Comparison of ENCODE assay signal across 26 cellular contexts in the genomic region with DNA sequence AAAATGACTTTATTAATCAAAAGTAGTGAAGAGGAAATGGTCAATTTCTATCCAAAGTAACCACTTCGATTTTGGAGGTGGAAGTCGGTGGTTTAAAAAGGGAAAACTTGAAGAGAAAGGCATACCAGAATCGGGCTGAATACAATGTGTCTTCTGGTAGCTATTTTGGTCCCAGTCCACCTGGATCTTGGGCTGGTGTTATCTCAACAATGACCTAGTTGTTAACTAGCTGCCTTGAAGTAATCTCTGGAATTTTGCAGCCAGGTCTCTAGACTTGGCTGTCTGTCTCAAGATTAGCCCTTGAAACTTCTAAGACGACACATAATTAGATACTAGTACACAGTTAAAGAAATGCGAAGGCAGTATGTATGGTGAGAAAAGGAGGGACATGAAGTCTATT.
"Had no signal": no experiment of that assay in that cellular context is flagged by ENCODE, and none has a peak within 500 bp of the region (broad histone marks: within the 10 kb centered on the region; RNA-seq: fewer than 3 reads in every experiment).

No MANE protein-coding gene starts in this region.

- H3K36me3 ChIP-seq: left ventricle myocardium inferior, pancreas, prostate gland, stomach, suprapubic skin, transverse colon, upper lobe of left lung, vagina had no signal

- H3K36me3 Mint-ChIP-seq: naive thymus-derived CD4-positive, alpha-beta T cell; stimulated activated naive B cell treated with anti-CD40 and anti-IgM and Interleukin-4, amounts not matched to agents 10 μg/mL and 1 μg/mL and 100 μg/mL, for 72 hours had no signal

- H3K27ac Mint-ChIP-seq: naive thymus-derived CD4-positive, alpha-beta T cell; natural killer cell treated with Interleukin-12 subunit alpha and Interleukin-12 subunit beta and Interleukin-15 and Interleukin-18, amount 100 ng/mL, for 72 hours; stimulated activated naive B cell treated with anti-CD40 and anti-IgM and Interleukin-4, amounts not matched to agents 10 μg/mL and 1 μg/mL and 100 μg/mL, for 72 hours had no signal

- H3K9me3 ChIP-seq: mucosa of descending colon, pancreas, prostate gland, stomach, suprapubic skin, transverse colon, upper lobe of left lung, vagina had no signal

- H3K27me3 ChIP-seq: pancreas, stomach, suprapubic skin, transverse colon, upper lobe of left lung, vagina had no signal

- H3K9me3 Mint-ChIP-seq: natural killer cell treated with Interleukin-12 subunit alpha and Interleukin-12 subunit beta and Interleukin-15 and Interleukin-18, amount 100 ng/mL, for 72 hours had no signal

- DNase-seq: hypothalamus; immature natural killer cell; left ventricle myocardium inferior; midbrain; mucosa of descending colon; naive thymus-derived CD4-positive, alpha-beta T cell; pancreas; posterior cingulate gyrus; retina; right cardiac atrium; stimulated activated CD4-positive, alpha-beta T cell treated with anti-CD3 and anti-CD28 coated beads, Interleukin-12 subunit alpha, Interleukin-12 subunit beta, amount 100 ng/mL, for 4 hours; stimulated activated CD4-positive, alpha-beta T cell treated with anti-CD3 and anti-CD28 coated beads, Interleukin-15, amount 100 ng/mL, for 24 hours; stimulated activated CD4-positive, alpha-beta T cell treated with anti-CD3 and anti-CD28 coated beads, Interleukin-2, amount 100 ng/mL, for 24 hours; stimulated activated CD4-positive, alpha-beta T cell treated with anti-CD3 and anti-CD28 coated beads, Interleukin-4, amount 100 ng/mL, for 1 hour; stimulated activated naive B cell treated with anti-CD40 and anti-IgM and Interleukin-4, amounts not matched to agents 10 μg/mL and 1 μg/mL and 100 μg/mL, for 72 hours; stimulated activated naive CD8-positive, alpha-beta T cell treated with anti-CD3 and anti-CD28 coated beads, Interleukin-15, Interleukin-2, amounts not matched to agents 100 U/mL and 50 U/mL, for 24 hours; stomach; transverse colon; upper lobe of left lung had no signal

- H3K27ac ChIP-seq: left ventricle myocardium inferior, pancreas, prostate gland, skin epidermis, stomach, suprapubic skin, transverse colon, upper lobe of left lung, vagina had no signal

- H3K27me3 Mint-ChIP-seq: naive thymus-derived CD4-positive, alpha-beta T cell; natural killer cell treated with Interleukin-12 subunit alpha and Interleukin-12 subunit beta and Interleukin-15 and Interleukin-18, amount 100 ng/mL, for 72 hours; stimulated activated naive B cell treated with anti-CD40 and anti-IgM and Interleukin-4, amounts not matched to agents 10 μg/mL and 1 μg/mL and 100 μg/mL, for 72 hours had no signal

- ATAC-seq: mucosa of descending colon; naive thymus-derived CD4-positive, alpha-beta T cell; natural killer cell treated with Interleukin-12 subunit alpha and Interleukin-12 subunit beta and Interleukin-15 and Interleukin-18, amount 100 ng/mL, for 72 hours; pancreas; right cardiac atrium; sciatic nerve; stimulated activated naive B cell treated with anti-CD40 and anti-IgM and Interleukin-4, amounts not matched to agents 10 μg/mL and 1 μg/mL and 100 μg/mL, for 72 hours; stimulated activated naive CD8-positive, alpha-beta T cell treated with anti-CD3 and anti-CD28 coated beads, Interleukin-15, Interleukin-2, amounts not matched to agents 100 U/mL and 50 U/mL, for 24 hours had no signal

- H3K4me3 Mint-ChIP-seq: immature natural killer cell; naive thymus-derived CD4-positive, alpha-beta T cell; natural killer cell treated with Interleukin-12 subunit alpha and Interleukin-12 subunit beta and Interleukin-15 and Interleukin-18, amount 100 ng/mL, for 72 hours; stimulated activated naive B cell treated with anti-CD40 and anti-IgM and Interleukin-4, amounts not matched to agents 10 μg/mL and 1 μg/mL and 100 μg/mL, for 72 hours had no signal

- H3K4me1 Mint-ChIP-seq: naive thymus-derived CD4-positive, alpha-beta T cell; stimulated activated naive B cell treated with anti-CD40 and anti-IgM and Interleukin-4, amounts not matched to agents 10 μg/mL and 1 μg/mL and 100 μg/mL, for 72 hours had no signal

- H3K4me1 ChIP-seq: left ventricle myocardium inferior, pancreas, prostate gland, stomach, suprapubic skin, transverse colon, upper lobe of left lung, vagina had no signal

- H3K4me3 ChIP-seq: left ventricle myocardium inferior, lung, mucosa of descending colon, pancreas, prostate gland, skin epidermis, stomach, suprapubic skin, transverse colon, upper lobe of left lung, vagina had no signal
